ENCODE assay signal across 20 cellular contexts in genomic region chr9:37551468-37551867, GRCh38.
"Had no signal": no experiment of that assay in that cellular context is flagged by ENCODE, and none has a peak within 500 bp of the region (broad histone marks: within the 10 kb centered on the region; RNA-seq: fewer than 3 reads in every experiment).

No MANE protein-coding gene starts in this region.

- H3K27ac ChIP-seq: epithelial cell of prostate, esophagus squamous epithelium, gastroesophageal sphincter, left lung, neutrophil, thoracic aorta had no signal

- DNase-seq: cerebellar nuclear complex; effector memory CD8-positive, alpha-beta T cell; esophagus squamous epithelium; glutamatergic neuron; immature natural killer cell; left lung; midbrain; naive B cell; stimulated activated CD4-positive, alpha-beta T cell treated with anti-CD3 and anti-CD28 coated beads, Interleukin-4, amount 100 ng/mL, for 24 hours; stimulated activated naive B cell treated with anti-CD40 and anti-IgM and Interleukin-4, amounts not matched to agents 10 μg/mL and 1 μg/mL and 100 μg/mL, for 72 hours; stimulated activated naive CD8-positive, alpha-beta T cell treated with anti-CD3 and anti-CD28 coated beads, Interleukin-15, amount 100 ng/mL, for 72 hours; trophoblast cell had no signal

- H3K36me3 ChIP-seq: esophagus squamous epithelium, gastroesophageal sphincter, left lung, neutrophil, thoracic aorta had no signal

- H3K4me1 Mint-ChIP-seq: immature natural killer cell; stimulated activated naive CD8-positive, alpha-beta T cell treated with anti-CD3 and anti-CD28 coated beads, Interleukin-15, amount 100 ng/mL, for 72 hours had no signal

- H3K4me3 Mint-ChIP-seq: dendritic cell treated with granulocyte-macrophage colony-stimulating factor and Interleukin-4, amounts not matched to agents 40 ng/mL and 50 ng/mL, for 4 days; effector memory CD8-positive, alpha-beta T cell; immature natural killer cell; naive B cell; nephron; stimulated activated naive B cell treated with anti-CD40 and anti-IgM and Interleukin-4, amounts not matched to agents 10 μg/mL and 1 μg/mL and 100 μg/mL, for 72 hours; stimulated activated naive CD8-positive, alpha-beta T cell treated with anti-CD3 and anti-CD28 coated beads, Interleukin-15, amount 100 ng/mL, for 72 hours had no signal

- H3K27me3 ChIP-seq: esophagus squamous epithelium, gastroesophageal sphincter, left lung, neutrophil had no signal

- H3K4me1 ChIP-seq: gastroesophageal sphincter, left lung had no signal

- H3K27me3 Mint-ChIP-seq: dendritic cell treated with granulocyte-macrophage colony-stimulating factor and Interleukin-4, amounts not matched to agents 40 ng/mL and 50 ng/mL, for 4 days; effector memory CD8-positive, alpha-beta T cell; naive B cell; stimulated activated naive B cell treated with anti-CD40 and anti-IgM and Interleukin-4, amounts not matched to agents 10 μg/mL and 1 μg/mL and 100 μg/mL, for 72 hours; stimulated activated naive CD8-positive, alpha-beta T cell treated with anti-CD3 and anti-CD28 coated beads, Interleukin-15, amount 100 ng/mL, for 72 hours had no signal

- H3K9me3 Mint-ChIP-seq: dendritic cell treated with granulocyte-macrophage colony-stimulating factor and Interleukin-4, amounts not matched to agents 40 ng/mL and 50 ng/mL, for 4 days; effector memory CD8-positive, alpha-beta T cell; nephron; stimulated activated naive B cell treated with anti-CD40 and anti-IgM and Interleukin-4, amounts not matched to agents 10 μg/mL and 1 μg/mL and 100 μg/mL, for 72 hours; stimulated activated naive CD8-positive, alpha-beta T cell treated with anti-CD3 and anti-CD28 coated beads, Interleukin-15, amount 100 ng/mL, for 72 hours had no signal

- H3K27ac Mint-ChIP-seq: dendritic cell treated with granulocyte-macrophage colony-stimulating factor and Interleukin-4, amounts not matched to agents 40 ng/mL and 50 ng/mL, for 4 days; immature natural killer cell; stimulated activated naive B cell treated with anti-CD40 and anti-IgM and Interleukin-4, amounts not matched to agents 10 μg/mL and 1 μg/mL and 100 μg/mL, for 72 hours; stimulated activated naive CD8-positive, alpha-beta T cell treated with anti-CD3 and anti-CD28 coated beads, Interleukin-15, amount 100 ng/mL, for 72 hours had no signal

- H3K9me3 ChIP-seq: esophagus squamous epithelium, gastroesophageal sphincter, left lung, neutrophil, thoracic aorta had no signal

- H3K4me3 ChIP-seq: esophagus squamous epithelium, gastroesophageal sphincter, left lung, lung, smooth muscle cell, thoracic aorta had no signal

- ATAC-seq: effector memory CD8-positive, alpha-beta T cell; gastroesophageal sphincter; left lung; stimulated activated naive CD8-positive, alpha-beta T cell treated with anti-CD3 and anti-CD28 coated beads, Interleukin-15, amount 100 ng/mL, for 72 hours had no signal

- H3K4me2 ChIP-seq: smooth muscle cell had no signal
